Comparison of ENCODE assay signal across 10 cellular contexts in the genomic region with DNA sequence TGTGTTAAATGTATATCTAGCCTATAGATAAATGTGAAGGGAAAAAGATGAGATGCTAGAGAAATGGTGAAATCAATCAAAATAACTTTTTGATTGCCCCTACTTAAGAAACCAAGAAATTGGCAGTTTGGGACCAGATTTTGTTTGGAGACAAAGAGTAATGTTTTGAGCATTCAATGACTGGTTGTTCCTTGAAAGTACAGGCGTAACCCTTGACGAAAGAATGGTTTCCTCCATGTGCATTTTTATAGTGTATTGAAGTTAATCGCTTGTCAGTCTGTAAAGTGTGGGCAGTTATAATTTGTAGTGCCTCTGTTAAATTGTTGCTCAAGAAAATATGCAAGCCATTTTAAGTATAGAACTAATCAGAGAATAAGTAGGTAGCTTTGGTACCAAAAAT. TPM values are rescaled to one million over a fixed set of nuclear protein-coding genes. Genes with fewer than 3 reads are reported as not detected.
DNase-seq lines count a peak whose midpoint lies in the region; ATAC-seq and TF ChIP-seq lines count a peak whose summit lies in the region.
"Had no signal": no experiment of that assay in that cellular context is flagged by ENCODE, and none has a peak within 500 bp of the region (broad histone marks: within the 10 kb centered on the region; RNA-seq: fewer than 3 reads in every experiment).

No MANE protein-coding gene starts in this region.

- peaks cover 31% of the 10 kb centered on the region for H3K79me2 ChIP-seq in mesendoderm (ENCODE audit: control insufficient read depth, insufficient read depth, low read length)

- H3K9me3 Mint-ChIP-seq in CD4-positive, alpha-beta T cell = no peaks in the 10 kb centered on the region
- H3K9me3 Mint-ChIP-seq in IgD-negative memory B cell = no peaks in the 10 kb centered on the region

- no peak overlapping the region for H2BK5ac ChIP-seq in mesendoderm (ENCODE audit: low read length)

- H3K27me3 ChIP-seq in CD4-positive, alpha-beta T cell (ENCODE audit: control insufficient read depth, insufficient read depth, low read length) = peaks cover 8% of the 10 kb centered on the region
- H3K27me3 ChIP-seq in mesendoderm (ENCODE audit: insufficient read depth, low read length, poor library complexity) (no peaks in the 10 kb centered on the region), tibial nerve (no peaks in the 10 kb centered on the region)

- H4K5ac ChIP-seq in mesendoderm (ENCODE audit: low read length) = no peak overlapping the region

- H2AK5ac ChIP-seq in mesendoderm (ENCODE audit: low read length) = no peak overlapping the region

- peaks cover 9% of the 10 kb centered on the region for H3K36me3 ChIP-seq in mesendoderm (ENCODE audit: control insufficient read depth, insufficient read depth, low read length)
- no peaks in the 10 kb centered on the region for H3K36me3 ChIP-seq in tibial nerve

- peak overlapping the region; percentile 53 for H3K23ac ChIP-seq in mesendoderm (ENCODE audit: low read length)

- H3K18ac ChIP-seq in mesendoderm (ENCODE audit: low read length) = no peak overlapping the region

- intact Hi-C loops in CD4-positive, alpha-beta T cell (cut with DNase I, micrococcal nuclease) = loop anchor here in 1 of 2 experiments (2.0 kb wide), 1 partner anchor 37 kb away; the partner anchor contains the start of gene RPLP1

- no peak overlapping the region for H3K4ac ChIP-seq in mesendoderm (ENCODE audit: low read depth, low read length)

- TF ChIP-seq EP300 in tibial nerve (IDR thresholded peaks at IDR 0.05) = no peak

- H3K27ac Mint-ChIP-seq in CD4-positive, alpha-beta T cell = no peak overlapping the region
- H3K27ac Mint-ChIP-seq in IgD-negative memory B cell = no peak overlapping the region

- DNase-seq in CD4-positive, alpha-beta T cell = no peak
- DNase-seq in amniotic epithelial cell (ENCODE audit: low read depth) = peak; percentile 45
- DNase-seq in mesendoderm = no peak
- DNase-seq in mucosa of gallbladder (ENCODE audit: low spot score) = no peak
- no peak for DNase-seq in NCI-H1694 (lab: John Stamatoyannopoulos, UW)
- no peak for DNase-seq in stimulated activated CD4-positive, alpha-beta T cell treated with anti-CD3 and anti-CD28 coated beads, Interleukin-4, amount 100 ng/mL, for 4 hours
- DNase-seq in tibial nerve (ENCODE audit: low spot score in 2 of 2) = no peak
- DNase-seq: anterior cingulate cortex, midbrain had no signal

- peaks cover 6% of the 10 kb centered on the region for H3K4me1 Mint-ChIP-seq in CD4-positive, alpha-beta T cell (ENCODE audit: low read depth)
- peaks cover 4 to 13% (median 10%) of the 10 kb centered on the region in 3 donors for H3K4me1 Mint-ChIP-seq in IgD-negative memory B cell

- ATAC-seq in CD4-positive, alpha-beta T cell (ENCODE audit: poor library complexity) = no peak

- H3K9ac ChIP-seq in mesendoderm (ENCODE audit: low read length) = peak overlapping the region; percentile 83

- no peak overlapping the region for H2BK15ac ChIP-seq in mesendoderm (replicated peaks; ENCODE audit: low read depth)

- no peaks in the 10 kb centered on the region for H3K36me3 Mint-ChIP-seq in CD4-positive, alpha-beta T cell (ENCODE audit: low read depth)
- peaks cover 1% of the 10 kb centered on the region for H3K36me3 Mint-ChIP-seq in IgD-negative memory B cell

- H3K56ac ChIP-seq in mesendoderm (ENCODE audit: low read length) = peak overlapping the region; percentile 79

- peaks cover 9% of the 10 kb centered on the region for H3K79me1 ChIP-seq in mesendoderm (ENCODE audit: low read length)

- no peak for TF ChIP-seq CTCF in CD4-positive, alpha-beta T cell (IDR thresholded peaks at IDR 0.05)
- no peak for TF ChIP-seq CTCF in tibial nerve (IDR thresholded peaks at IDR 0.05)

- H3K27me3 Mint-ChIP-seq in CD4-positive, alpha-beta T cell = peaks cover 22% of the 10 kb centered on the region
- H3K27me3 Mint-ChIP-seq in IgD-negative memory B cell = peaks cover 7% of the 10 kb centered on the region

- no peak for TF ChIP-seq POLR2A in tibial nerve (IDR thresholded peaks at IDR 0.05)

- no peaks in the 10 kb centered on the region for H3K9me3 ChIP-seq in CD4-positive, alpha-beta T cell (ENCODE audit: control insufficient read depth, low read length)
- H3K9me3 ChIP-seq in tibial nerve = no peaks in the 10 kb centered on the region

- H3K4me3 Mint-ChIP-seq in CD4-positive, alpha-beta T cell = peak overlapping the region; percentile 48
- H3K4me3 Mint-ChIP-seq in IgD-negative memory B cell = peak overlapping the region; percentile 56 to 64 (median 61)

- peak overlapping the region; percentile 71 for H3K4me2 ChIP-seq in mesendoderm (ENCODE audit: low read length)

- no peak overlapping the region for H4K8ac ChIP-seq in mesendoderm (ENCODE audit: low read depth, low read length)

- H3K4me1 ChIP-seq in mesendoderm (ENCODE audit: control insufficient read depth, low read depth, low read length) (no peaks in the 10 kb centered on the region), tibial nerve (peaks cover 0 to 13% (median 3%) of the 10 kb centered on the region in 4 donors)

- H2BK120ac ChIP-seq in mesendoderm (ENCODE audit: low read depth, low read length) = no peak overlapping the region

- CTCF ChIA-PET in CD4-positive, alpha-beta T cell (lab: Charles Lee) = no interaction called here

- POLR2A ChIA-PET in CD4-positive, alpha-beta T cell (lab: Charles Lee) = interaction anchor here (1.3 to 5.9 kb wide), 3 partner anchors 37 to 255 kb away, joined by 3 to 52 read pairs (median 9); partner anchors contain the start of genes GLCE and RPLP1

- peak overlapping the region; percentile 64 for H3K4me3 ChIP-seq in mesendoderm (ENCODE audit: low read length)
- H3K4me3 ChIP-seq in tibial nerve = peak overlapping the region in 1 of 4 donors; percentile 36

- H3K27ac ChIP-seq in CD4-positive, alpha-beta T cell (ENCODE audit: low read depth, low read length) = no peak overlapping the region
- H3K27ac ChIP-seq in mesendoderm (ENCODE audit: low read depth, low read length) (no peak overlapping the region), tibial nerve (no peak overlapping the region)

- no CpG with 5 or more reads among the region's 3 CpGs for WGBS in mesendoderm (ENCODE audit: extremely low coverage, insufficient coverage, low lambda C conversion rate)
- 56 to 63% methylated on average over 3 of the region's 3 CpGs for WGBS in tibial nerve, 2 donors

RNA-seq across cellular contexts. Expression of gene KIF23, which starts 1.2 kb away (rescaled TPM):
- total RNA-seq in CD4-positive, alpha-beta T cell = 1 to 10 TPM in 1 of 2 experiments, under 1 TPM in 1; 0.71 to 1.1 TPM
- 1.0 TPM for polyA plus RNA-seq in IgD-negative memory B cell
- 55.5 TPM for polyA plus RNA-seq in mesendoderm (2013, experiment 1 of 2)
- polyA plus RNA-seq in mesendoderm (2013, experiment 2 of 2) = 58.0 TPM
- 3.9 TPM for total RNA-seq in mucosa of gallbladder
- total RNA-seq in tibial nerve = 10 to 100 TPM in 2 of 4 donors, 1 to 10 TPM in 2; 4.5 to 13.2 (median 8.9) TPM

RNA-seq across cellular contexts. Expression of gene RPLP1, which starts 37.2 kb away (rescaled TPM):
- 1,000 to 10,000 TPM; 2,527 to 2,615 TPM for total RNA-seq in CD4-positive, alpha-beta T cell
- 3,528 TPM for polyA plus RNA-seq in IgD-negative memory B cell
- polyA plus RNA-seq in mesendoderm (2013, experiment 1 of 2) = 3,171 TPM
- 3,051 TPM for polyA plus RNA-seq in mesendoderm (2013, experiment 2 of 2)
- total RNA-seq in mucosa of gallbladder = 1,562 TPM
- 100 to 1,000 TPM; 435 to 693 (median 620) TPM for total RNA-seq in tibial nerve
